16 cellular contexts compared by ENCODE assay signal in genomic region chr22:25637032-25637431, GRCh38.
DNase-seq lines count a peak whose midpoint lies in the region; ATAC-seq lines count a peak whose summit lies in the region.
"Had no signal": no experiment of that assay in that cellular context is flagged by ENCODE, and none has a peak within 500 bp of the region (broad histone marks: within the 10 kb centered on the region; RNA-seq: fewer than 3 reads in every experiment).

No MANE protein-coding gene starts in this region.

- no peak for ATAC-seq in memory B cell (ENCODE audit: low read depth)
- no peak for ATAC-seq in GM21390 (IDR thresholded peaks at IDR 0.05; ENCODE audit: unreplicated experiment)
- no peak for ATAC-seq in HG02885 (IDR thresholded peaks at IDR 0.05; ENCODE audit: poor library complexity, unreplicated experiment)
- ATAC-seq: GM12878, GM23338 had no signal

- DNase-seq in DMS 273 (lab: John Stamatoyannopoulos, UW; ENCODE audit: unreplicated experiment) (peak; percentile 9), DMS 273 treated with DMSO at 0.1 percent for 48 hours (lab: John Stamatoyannopoulos, UW) (no peak), amniotic epithelial cell (ENCODE audit: low read depth) (peak; percentile 9), memory B cell (ENCODE audit: low spot score in 2 of 2) (no peak), glomerular visceral epithelial cell (ENCODE audit: extremely low spot score) (no peak)
- DNase-seq: Caco-2; CD8-positive, alpha-beta memory T cell; H7 had no signal

- H3K27me3 Mint-ChIP-seq in memory B cell = no peaks in the 10 kb centered on the region
- H3K27me3 Mint-ChIP-seq: IgD-negative memory B cell had no signal

- H3K9me3 Mint-ChIP-seq in memory B cell = peaks cover 3% of the 10 kb centered on the region

- H3K4me3 Mint-ChIP-seq in memory B cell = no peak overlapping the region
- H3K4me3 Mint-ChIP-seq: CD8-positive, alpha-beta memory T cell; GM23338; IgD-negative memory B cell had no signal

- peaks cover 2 to 17% (median 10%) of the 10 kb centered on the region in 5 donors for H3K36me3 ChIP-seq in subcutaneous abdominal adipose tissue (ENCODE audit: control insufficient read depth in 5 of 5, insufficient read depth in 5 of 5, low read length in 5 of 5)

- H3K36me3 Mint-ChIP-seq in memory B cell = peaks cover 21% of the 10 kb centered on the region

- H3K9ac ChIP-seq in subcutaneous abdominal adipose tissue (ENCODE audit: low read length in 5 of 5) = no peak overlapping the region
- H3K9ac ChIP-seq: BLaER1 had no signal

- H3K4me1 ChIP-seq in subcutaneous abdominal adipose tissue (ENCODE audit: control insufficient read depth in 5 of 5, insufficient read depth in 5 of 5, low read length in 5 of 5) = peaks cover 0 to 15% (median 0%) of the 10 kb centered on the region in 5 donors
- H3K4me1 ChIP-seq: BLaER1, Caco-2 had no signal

- no peaks in the 10 kb centered on the region for H3K27me3 ChIP-seq in subcutaneous abdominal adipose tissue (ENCODE audit: control insufficient read depth in 5 of 5, insufficient read depth in 4 of 5, low read length in 5 of 5)
- H3K27me3 ChIP-seq: BLaER1 had no signal

- H3K4me1 Mint-ChIP-seq in memory B cell = peaks cover 33% of the 10 kb centered on the region
- H3K4me1 Mint-ChIP-seq: CD8-positive, alpha-beta memory T cell had no signal

- H3K4me3 ChIP-seq in subcutaneous abdominal adipose tissue (ENCODE audit: low read depth in 1 of 5, low read length in 5 of 5) = no peak overlapping the region
- H3K4me3 ChIP-seq: BLaER1, GM12878, GM23338 had no signal

- H3K27ac ChIP-seq in subcutaneous abdominal adipose tissue (ENCODE audit: low read depth, low read length) = peak overlapping the region; percentile 4
- H3K27ac ChIP-seq: 22Rv1, BLaER1 had no signal

- peak overlapping the region; percentile 72 for H3K27ac Mint-ChIP-seq in memory B cell
- H3K27ac Mint-ChIP-seq: CD8-positive, alpha-beta memory T cell; GM23338 had no signal

- H3K9me3 ChIP-seq in subcutaneous abdominal adipose tissue (ENCODE audit: control insufficient read depth in 5 of 5, low read length in 5 of 5) = peaks cover 0 to 5% (median 0%) of the 10 kb centered on the region in 5 donors

Comparison
In these comparisons a context has a peak if more than half of its experiments do, and no peak if none do; other contexts are left out.
1. DNase-seq: peak in DMS 273 (single experiment) and amniotic epithelial cell (single experiment); none in DMS 273 treated with DMSO at 0.1 percent for 48 hours (single experiment), memory B cell (0 of 2) and glomerular visceral epithelial cell (single experiment).